ENCODE assay signal across 14 cellular contexts in genomic region chr2:203626952-203627681, GRCh38.
DNase-seq lines count a peak whose midpoint lies in the region; ATAC-seq, FAIRE-seq and TF ChIP-seq lines count a peak whose summit lies in the region.
"Had no signal": no experiment of that assay in that cellular context is flagged by ENCODE, and none has a peak within 500 bp of the region (broad histone marks: within the 10 kb centered on the region; RNA-seq: fewer than 3 reads in every experiment).

No MANE protein-coding gene starts in this region.

- H2AFZ ChIP-seq in neuronal stem cell (ENCODE audit: low read length) = no peak overlapping the region

- H2BK120ac ChIP-seq in neuronal stem cell (ENCODE audit: low read depth, low read length) = no peak overlapping the region

- H3K4me2 ChIP-seq in neuronal stem cell (ENCODE audit: insufficient read depth, low read length, poor library complexity, severe bottlenecking) = no peak overlapping the region

- peak; percentile 44 for DNase-seq in MV-4-11 (lab: John Stamatoyannopoulos, UW)
- no peak for DNase-seq in esophagus muscularis mucosa (ENCODE audit: extremely low spot score)
- no peak for DNase-seq in lower lobe of right lung
- no peak for DNase-seq in upper lobe of left lung
- DNase-seq in neuronal stem cell (ENCODE audit: low spot score) = no peak
- DNase-seq in RCC 7860 (ENCODE audit: low spot score) = no peak
- no peak for DNase-seq in DMS114 treated with DMSO at 0.1 percent for 48 hours (lab: John Stamatoyannopoulos, UW; ENCODE audit: unreplicated experiment)
- DNase-seq: activated CD4-positive, alpha-beta memory T cell treated with anti-CD3 and anti-CD28 coated beads, Interleukin-2, amount 10 ng/mL, durations not matched to agents 7 days and 5 days; DMS79; kidney; NCI-H1694; T-helper 2 cell had no signal

- H3K36me3 ChIP-seq in esophagus muscularis mucosa (no peaks in the 10 kb centered on the region), lower lobe of right lung (no peaks in the 10 kb centered on the region), upper lobe of left lung (no peaks in the 10 kb centered on the region), neuronal stem cell (replicated peaks in 1 of 2; ENCODE audit: control insufficient read depth in 2 of 2, insufficient read depth in 2 of 2, low read length in 2 of 2) (no peaks in the 10 kb centered on the region)

- H2BK15ac ChIP-seq in neuronal stem cell (ENCODE audit: low read length) = no peak overlapping the region

- FAIRE-seq in RCC 7860 (lab: Jason Lieb, UNC) = no peak
- FAIRE-seq: GM18507, kidney, urothelium cell line had no signal

- no peak overlapping the region for H2AK5ac ChIP-seq in neuronal stem cell (ENCODE audit: low read depth, low read length)

- WGBS in esophagus muscularis mucosa = 35% methylated on average over 2 of the region's 2 CpGs
- 31 to 39% methylated on average over 2 of the region's 2 CpGs for WGBS in upper lobe of left lung, 2 donors
- WGBS in neuronal stem cell (ENCODE audit: extremely low coverage in 2 of 2, insufficient read length in 2 of 2, insufficient replicate concordance in 1 of 2), 2 donors = no CpG with 5 or more reads among the region's 2 CpGs

- H3K27me3 ChIP-seq in esophagus muscularis mucosa (no peaks in the 10 kb centered on the region), lower lobe of right lung (ENCODE audit: low read depth) (no peaks in the 10 kb centered on the region), upper lobe of left lung (no peaks in the 10 kb centered on the region), neuronal stem cell (ENCODE audit: control insufficient read depth in 3 of 3, insufficient read depth in 3 of 3, low read depth in 1 of 3, low read length in 3 of 3) (no peaks in the 10 kb centered on the region)

- no peak overlapping the region for H3K23ac ChIP-seq in neuronal stem cell (ENCODE audit: low read depth, low read length, poor library complexity)

- no peak overlapping the region for H3K18ac ChIP-seq in neuronal stem cell (ENCODE audit: low read length)

- no peak overlapping the region for H3K9ac ChIP-seq in neuronal stem cell (ENCODE audit: low read depth, low read length, poor library complexity)

- H3K4ac ChIP-seq in neuronal stem cell (ENCODE audit: low read length) = no peak overlapping the region

- ATAC-seq in lower lobe of right lung (peak; percentile 43 to 48), upper lobe of left lung (ENCODE audit: low FRiP score in 2 of 2) (peak; percentile 41 to 56)

- no peak overlapping the region for H3K14ac ChIP-seq in neuronal stem cell (ENCODE audit: low read length)

- no peak overlapping the region for H4K8ac ChIP-seq in neuronal stem cell (ENCODE audit: low read depth, low read length)

- H2BK5ac ChIP-seq in neuronal stem cell (ENCODE audit: low read length) = no peak overlapping the region

- H2BK12ac ChIP-seq in neuronal stem cell (ENCODE audit: low read length) = no peak overlapping the region

- H3K4me3 ChIP-seq in esophagus muscularis mucosa (no peak overlapping the region), lower lobe of right lung (no peak overlapping the region), upper lobe of left lung (no peak overlapping the region), neuronal stem cell (ENCODE audit: low read length in 2 of 2) (no peak overlapping the region)

- TF ChIP-seq POLR2A in esophagus muscularis mucosa (IDR thresholded peaks at IDR 0.05; ENCODE audit: low read depth) (no peak), upper lobe of left lung (IDR thresholded peaks at IDR 0.05) (no peak)

- H3K4me1 ChIP-seq in esophagus muscularis mucosa = peaks cover 4 to 22% (median 14%) of the 10 kb centered on the region in 4 donors
- peaks cover 43% of the 10 kb centered on the region for H3K4me1 ChIP-seq in lower lobe of right lung
- peaks cover 23 to 46% (median 42%) of the 10 kb centered on the region in 4 donors for H3K4me1 ChIP-seq in upper lobe of left lung
- H3K4me1 ChIP-seq in neuronal stem cell (ENCODE audit: control insufficient read depth in 2 of 2, insufficient read depth in 1 of 2, low read depth in 1 of 2, low read length in 2 of 2) = no peaks in the 10 kb centered on the region

- TF ChIP-seq CTCF in esophagus muscularis mucosa (IDR thresholded peaks at IDR 0.05) (no peak), lower lobe of right lung (IDR thresholded peaks at IDR 0.05) (no peak), upper lobe of left lung (IDR thresholded peaks at IDR 0.05) (no peak)

- intact Hi-C loops in esophagus muscularis mucosa (cut with DNase I) = no loop called here
- intact Hi-C loops in lower lobe of right lung (cut with DNase I) = no loop called here

- no peak overlapping the region for H4K91ac ChIP-seq in neuronal stem cell (ENCODE audit: low read depth, low read length, poor library complexity)

- no peaks in the 10 kb centered on the region for H3K9me3 ChIP-seq in esophagus muscularis mucosa
- H3K9me3 ChIP-seq in lower lobe of right lung = no peaks in the 10 kb centered on the region
- H3K9me3 ChIP-seq in upper lobe of left lung = no peaks in the 10 kb centered on the region
- H3K9me3 ChIP-seq in neuronal stem cell (replicated peaks in 1 of 2; ENCODE audit: control insufficient read depth in 2 of 2, insufficient read depth in 1 of 2, low read depth in 1 of 2, low read length in 2 of 2) = no peaks in the 10 kb centered on the region

- H3K27ac ChIP-seq in esophagus muscularis mucosa (replicated peaks in 1 of 4) = peak overlapping the region; percentile 21 to 66 (median 49)
- peak overlapping the region; percentile 54 for H3K27ac ChIP-seq in lower lobe of right lung
- peak overlapping the region; percentile 2 to 50 (median 40) for H3K27ac ChIP-seq in upper lobe of left lung
- no peak overlapping the region for H3K27ac ChIP-seq in neuronal stem cell (replicated peaks; ENCODE audit: low read length)

- no peak for TF ChIP-seq EP300 in esophagus muscularis mucosa (IDR thresholded peaks at IDR 0.05)
- no peak for TF ChIP-seq EP300 in upper lobe of left lung (IDR thresholded peaks at IDR 0.05)

- no peaks in the 10 kb centered on the region for H3K79me1 ChIP-seq in neuronal stem cell (ENCODE audit: low read depth, low read length)
